Comparison of ENCODE assay signal across 1 cellular context in the genomic region with DNA sequence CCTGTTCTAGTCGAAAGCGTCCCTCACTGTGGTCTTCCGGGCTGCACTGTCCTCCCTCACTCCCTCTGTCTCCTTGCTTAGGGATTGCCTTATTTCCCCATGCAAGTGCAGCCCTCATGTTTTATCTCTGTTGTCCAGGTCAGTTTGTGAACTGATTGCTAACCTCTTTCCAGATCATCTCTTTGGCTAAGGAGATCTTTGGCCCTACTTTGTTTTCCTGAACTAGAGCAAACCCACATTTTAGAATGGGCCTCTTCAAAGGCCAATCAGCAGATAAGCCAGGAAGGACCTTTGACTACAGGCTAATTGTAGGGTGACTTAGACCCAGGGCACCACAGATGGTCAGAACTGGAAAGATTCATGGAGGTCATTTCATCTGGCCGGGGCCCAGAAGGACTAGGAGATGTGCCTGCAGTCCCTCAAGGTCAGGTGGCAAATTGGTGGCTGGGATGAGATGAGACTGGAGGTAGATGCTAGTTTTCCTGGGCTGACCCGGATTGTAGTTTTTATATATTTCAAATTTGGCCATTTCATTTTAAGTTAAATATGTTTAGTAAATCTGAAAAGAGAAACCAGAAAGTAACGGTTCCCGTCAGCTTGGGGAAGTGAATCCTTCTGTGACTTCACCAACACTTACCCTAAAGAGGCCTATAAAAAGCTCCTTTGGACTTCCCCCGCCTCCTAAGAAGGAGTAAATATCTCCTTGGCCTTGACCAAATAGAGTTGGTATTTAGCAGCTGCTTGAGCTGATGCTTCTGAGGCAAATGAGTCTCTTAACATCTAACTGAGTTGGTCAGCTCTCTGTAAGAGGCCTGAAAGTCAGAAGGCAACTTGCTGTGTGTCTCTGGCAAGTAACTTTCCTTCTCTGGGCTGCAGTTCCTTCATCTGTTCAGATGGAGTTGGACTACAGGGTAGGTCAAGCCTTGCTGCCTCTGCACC.
TF ChIP-seq lines count a peak whose summit lies in the region.

No MANE protein-coding gene starts in this region.

TF ChIP-seq in HepG2, 621 proteins besides CTCF, POLR2A, EP300 and RAD21 (continued from another document and continues in another):
- TF ChIP-seq, protein P1, sequence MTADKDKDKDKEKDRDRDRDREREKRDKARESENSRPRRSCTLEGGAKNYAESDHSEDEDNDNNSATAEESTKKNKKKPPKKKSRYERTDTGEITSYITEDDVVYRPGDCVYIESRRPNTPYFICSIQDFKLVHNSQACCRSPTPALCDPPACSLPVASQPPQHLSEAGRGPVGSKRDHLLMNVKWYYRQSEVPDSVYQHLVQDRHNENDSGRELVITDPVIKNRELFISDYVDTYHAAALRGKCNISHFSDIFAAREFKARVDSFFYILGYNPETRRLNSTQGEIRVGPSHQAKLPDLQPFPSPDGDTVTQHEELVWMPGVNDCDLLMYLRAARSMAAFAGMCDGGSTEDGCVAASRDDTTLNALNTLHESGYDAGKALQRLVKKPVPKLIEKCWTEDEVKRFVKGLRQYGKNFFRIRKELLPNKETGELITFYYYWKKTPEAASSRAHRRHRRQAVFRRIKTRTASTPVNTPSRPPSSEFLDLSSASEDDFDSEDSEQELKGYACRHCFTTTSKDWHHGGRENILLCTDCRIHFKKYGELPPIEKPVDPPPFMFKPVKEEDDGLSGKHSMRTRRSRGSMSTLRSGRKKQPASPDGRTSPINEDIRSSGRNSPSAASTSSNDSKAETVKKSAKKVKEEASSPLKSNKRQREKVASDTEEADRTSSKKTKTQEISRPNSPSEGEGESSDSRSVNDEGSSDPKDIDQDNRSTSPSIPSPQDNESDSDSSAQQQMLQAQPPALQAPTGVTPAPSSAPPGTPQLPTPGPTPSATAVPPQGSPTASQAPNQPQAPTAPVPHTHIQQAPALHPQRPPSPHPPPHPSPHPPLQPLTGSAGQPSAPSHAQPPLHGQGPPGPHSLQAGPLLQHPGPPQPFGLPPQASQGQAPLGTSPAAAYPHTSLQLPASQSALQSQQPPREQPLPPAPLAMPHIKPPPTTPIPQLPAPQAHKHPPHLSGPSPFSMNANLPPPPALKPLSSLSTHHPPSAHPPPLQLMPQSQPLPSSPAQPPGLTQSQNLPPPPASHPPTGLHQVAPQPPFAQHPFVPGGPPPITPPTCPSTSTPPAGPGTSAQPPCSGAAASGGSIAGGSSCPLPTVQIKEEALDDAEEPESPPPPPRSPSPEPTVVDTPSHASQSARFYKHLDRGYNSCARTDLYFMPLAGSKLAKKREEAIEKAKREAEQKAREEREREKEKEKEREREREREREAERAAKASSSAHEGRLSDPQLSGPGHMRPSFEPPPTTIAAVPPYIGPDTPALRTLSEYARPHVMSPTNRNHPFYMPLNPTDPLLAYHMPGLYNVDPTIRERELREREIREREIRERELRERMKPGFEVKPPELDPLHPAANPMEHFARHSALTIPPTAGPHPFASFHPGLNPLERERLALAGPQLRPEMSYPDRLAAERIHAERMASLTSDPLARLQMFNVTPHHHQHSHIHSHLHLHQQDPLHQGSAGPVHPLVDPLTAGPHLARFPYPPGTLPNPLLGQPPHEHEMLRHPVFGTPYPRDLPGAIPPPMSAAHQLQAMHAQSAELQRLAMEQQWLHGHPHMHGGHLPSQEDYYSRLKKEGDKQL (CRISPR knock-in tag; IDR thresholded peaks at IDR 0.05; ENCODE audit: low read depth): no peak
- TF ChIP-seq ZNF879 (CRISPR knock-in tag; IDR thresholded peaks at IDR 0.05): no peak
- TF ChIP-seq, protein P2, sequence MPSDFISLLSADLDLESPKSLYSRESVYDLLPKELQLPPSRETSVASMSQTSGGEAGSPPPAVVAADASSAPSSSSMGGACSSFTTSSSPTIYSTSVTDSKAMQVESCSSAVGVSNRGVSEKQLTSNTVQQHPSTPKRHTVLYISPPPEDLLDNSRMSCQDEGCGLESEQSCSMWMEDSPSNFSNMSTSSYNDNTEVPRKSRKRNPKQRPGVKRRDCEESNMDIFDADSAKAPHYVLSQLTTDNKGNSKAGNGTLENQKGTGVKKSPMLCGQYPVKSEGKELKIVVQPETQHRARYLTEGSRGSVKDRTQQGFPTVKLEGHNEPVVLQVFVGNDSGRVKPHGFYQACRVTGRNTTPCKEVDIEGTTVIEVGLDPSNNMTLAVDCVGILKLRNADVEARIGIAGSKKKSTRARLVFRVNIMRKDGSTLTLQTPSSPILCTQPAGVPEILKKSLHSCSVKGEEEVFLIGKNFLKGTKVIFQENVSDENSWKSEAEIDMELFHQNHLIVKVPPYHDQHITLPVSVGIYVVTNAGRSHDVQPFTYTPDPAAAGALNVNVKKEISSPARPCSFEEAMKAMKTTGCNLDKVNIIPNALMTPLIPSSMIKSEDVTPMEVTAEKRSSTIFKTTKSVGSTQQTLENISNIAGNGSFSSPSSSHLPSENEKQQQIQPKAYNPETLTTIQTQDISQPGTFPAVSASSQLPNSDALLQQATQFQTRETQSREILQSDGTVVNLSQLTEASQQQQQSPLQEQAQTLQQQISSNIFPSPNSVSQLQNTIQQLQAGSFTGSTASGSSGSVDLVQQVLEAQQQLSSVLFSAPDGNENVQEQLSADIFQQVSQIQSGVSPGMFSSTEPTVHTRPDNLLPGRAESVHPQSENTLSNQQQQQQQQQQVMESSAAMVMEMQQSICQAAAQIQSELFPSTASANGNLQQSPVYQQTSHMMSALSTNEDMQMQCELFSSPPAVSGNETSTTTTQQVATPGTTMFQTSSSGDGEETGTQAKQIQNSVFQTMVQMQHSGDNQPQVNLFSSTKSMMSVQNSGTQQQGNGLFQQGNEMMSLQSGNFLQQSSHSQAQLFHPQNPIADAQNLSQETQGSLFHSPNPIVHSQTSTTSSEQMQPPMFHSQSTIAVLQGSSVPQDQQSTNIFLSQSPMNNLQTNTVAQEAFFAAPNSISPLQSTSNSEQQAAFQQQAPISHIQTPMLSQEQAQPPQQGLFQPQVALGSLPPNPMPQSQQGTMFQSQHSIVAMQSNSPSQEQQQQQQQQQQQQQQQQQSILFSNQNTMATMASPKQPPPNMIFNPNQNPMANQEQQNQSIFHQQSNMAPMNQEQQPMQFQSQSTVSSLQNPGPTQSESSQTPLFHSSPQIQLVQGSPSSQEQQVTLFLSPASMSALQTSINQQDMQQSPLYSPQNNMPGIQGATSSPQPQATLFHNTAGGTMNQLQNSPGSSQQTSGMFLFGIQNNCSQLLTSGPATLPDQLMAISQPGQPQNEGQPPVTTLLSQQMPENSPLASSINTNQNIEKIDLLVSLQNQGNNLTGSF (CRISPR knock-in tag; IDR thresholded peaks at IDR 0.05): no peak
- peak; percentile 77; the same call in 1 of the 2 replicates for TF ChIP-seq ZNF557 (CRISPR knock-in tag; IDR thresholded peaks at IDR 0.05)
- no peak for TF ChIP-seq ZNF354B (CRISPR knock-in tag; IDR thresholded peaks at IDR 0.05)
- 0 out of 2 replicates have a peak, but pooled peaks have one; percentile 13 for TF ChIP-seq SMYD3 (CRISPR knock-in tag; IDR thresholded peaks at IDR 0.05)
- TF ChIP-seq ZNF17 (CRISPR knock-in tag; IDR thresholded peaks at IDR 0.05): no peak
- peak; percentile 75; the same call in 1 of the 2 replicates for TF ChIP-seq ARNTL (CRISPR knock-in tag; IDR thresholded peaks at IDR 0.05)
- peak; percentile 73; the same call in 1 of the 2 replicates for TF ChIP-seq ZNF878 (CRISPR knock-in tag; IDR thresholded peaks at IDR 0.05)
- TF ChIP-seq ZNF563 (CRISPR knock-in tag; IDR thresholded peaks at IDR 0.05): peak; percentile 56; the same call in 1 of the 2 replicates
- TF ChIP-seq MTA3 (CRISPR knock-in tag; IDR thresholded peaks at IDR 0.05): no peak
- no peak for TF ChIP-seq RFX3 (CRISPR knock-in tag; IDR thresholded peaks at IDR 0.05)
- no peak for TF ChIP-seq ZNF569 (CRISPR knock-in tag; IDR thresholded peaks at IDR 0.05; ENCODE audit: borderline replicate concordance)
- TF ChIP-seq, protein P3, sequence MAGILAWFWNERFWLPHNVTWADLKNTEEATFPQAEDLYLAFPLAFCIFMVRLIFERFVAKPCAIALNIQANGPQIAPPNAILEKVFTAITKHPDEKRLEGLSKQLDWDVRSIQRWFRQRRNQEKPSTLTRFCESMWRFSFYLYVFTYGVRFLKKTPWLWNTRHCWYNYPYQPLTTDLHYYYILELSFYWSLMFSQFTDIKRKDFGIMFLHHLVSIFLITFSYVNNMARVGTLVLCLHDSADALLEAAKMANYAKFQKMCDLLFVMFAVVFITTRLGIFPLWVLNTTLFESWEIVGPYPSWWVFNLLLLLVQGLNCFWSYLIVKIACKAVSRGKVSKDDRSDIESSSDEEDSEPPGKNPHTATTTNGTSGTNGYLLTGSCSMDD (CRISPR knock-in tag; IDR thresholded peaks at IDR 0.05): no peak
- TF ChIP-seq, protein P4, sequence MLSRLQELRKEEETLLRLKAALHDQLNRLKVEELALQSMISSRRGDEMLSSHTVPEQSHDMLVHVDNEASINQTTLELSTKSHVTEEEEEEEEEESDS (CRISPR knock-in tag; IDR thresholded peaks at IDR 0.05; ENCODE audit: borderline replicate concordance): no peak
- TF ChIP-seq, protein P5, sequence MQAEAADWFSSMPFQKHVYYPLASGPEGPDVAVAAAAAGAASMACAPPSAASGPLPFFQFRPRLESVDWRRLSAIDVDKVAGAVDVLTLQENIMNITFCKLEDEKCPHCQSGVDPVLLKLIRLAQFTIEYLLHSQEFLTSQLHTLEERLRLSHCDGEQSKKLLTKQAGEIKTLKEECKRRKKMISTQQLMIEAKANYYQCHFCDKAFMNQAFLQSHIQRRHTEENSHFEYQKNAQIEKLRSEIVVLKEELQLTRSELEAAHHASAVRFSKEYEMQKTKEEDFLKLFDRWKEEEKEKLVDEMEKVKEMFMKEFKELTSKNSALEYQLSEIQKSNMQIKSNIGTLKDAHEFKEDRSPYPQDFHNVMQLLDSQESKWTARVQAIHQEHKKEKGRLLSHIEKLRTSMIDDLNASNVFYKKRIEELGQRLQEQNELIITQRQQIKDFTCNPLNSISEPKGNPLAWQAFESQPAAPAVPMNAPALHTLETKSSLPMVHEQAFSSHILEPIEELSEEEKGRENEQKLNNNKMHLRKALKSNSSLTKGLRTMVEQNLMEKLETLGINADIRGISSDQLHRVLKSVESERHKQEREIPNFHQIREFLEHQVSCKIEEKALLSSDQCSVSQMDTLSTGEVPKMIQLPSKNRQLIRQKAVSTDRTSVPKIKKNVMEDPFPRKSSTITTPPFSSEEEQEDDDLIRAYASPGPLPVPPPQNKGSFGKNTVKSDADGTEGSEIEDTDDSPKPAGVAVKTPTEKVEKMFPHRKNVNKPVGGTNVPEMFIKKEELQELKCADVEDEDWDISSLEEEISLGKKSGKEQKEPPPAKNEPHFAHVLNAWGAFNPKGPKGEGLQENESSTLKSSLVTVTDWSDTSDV (CRISPR knock-in tag; IDR thresholded peaks at IDR 0.05): no peak
- TF ChIP-seq PHF8 (CRISPR knock-in tag; IDR thresholded peaks at IDR 0.05): no peak
- TF ChIP-seq, protein P6, sequence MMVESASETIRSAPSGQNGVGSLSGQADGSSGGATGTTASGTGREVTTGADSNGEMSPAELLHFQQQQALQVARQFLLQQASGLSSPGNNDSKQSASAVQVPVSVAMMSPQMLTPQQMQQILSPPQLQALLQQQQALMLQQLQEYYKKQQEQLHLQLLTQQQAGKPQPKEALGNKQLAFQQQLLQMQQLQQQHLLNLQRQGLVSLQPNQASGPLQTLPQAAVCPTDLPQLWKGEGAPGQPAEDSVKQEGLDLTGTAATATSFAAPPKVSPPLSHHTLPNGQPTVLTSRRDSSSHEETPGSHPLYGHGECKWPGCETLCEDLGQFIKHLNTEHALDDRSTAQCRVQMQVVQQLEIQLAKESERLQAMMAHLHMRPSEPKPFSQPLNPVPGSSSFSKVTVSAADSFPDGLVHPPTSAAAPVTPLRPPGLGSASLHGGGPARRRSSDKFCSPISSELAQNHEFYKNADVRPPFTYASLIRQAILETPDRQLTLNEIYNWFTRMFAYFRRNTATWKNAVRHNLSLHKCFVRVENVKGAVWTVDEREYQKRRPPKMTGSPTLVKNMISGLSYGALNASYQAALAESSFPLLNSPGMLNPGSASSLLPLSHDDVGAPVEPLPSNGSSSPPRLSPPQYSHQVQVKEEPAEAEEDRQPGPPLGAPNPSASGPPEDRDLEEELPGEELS (CRISPR knock-in tag; IDR thresholded peaks at IDR 0.05): peak; percentile 91
- TF ChIP-seq MTA1 (CRISPR knock-in tag; IDR thresholded peaks at IDR 0.05; ENCODE audit: borderline replicate concordance): 0 out of 2 replicates have a peak, but pooled peaks have one; percentile 48
- no peak for TF ChIP-seq MAFG (CRISPR knock-in tag; IDR thresholded peaks at IDR 0.05)
- TF ChIP-seq ZNF709 (CRISPR knock-in tag; IDR thresholded peaks at IDR 0.05): 0 out of 2 replicates have a peak, but pooled peaks have one; percentile 55
- no peak for TF ChIP-seq ZNF841 (CRISPR knock-in tag; IDR thresholded peaks at IDR 0.05; ENCODE audit: borderline replicate concordance)
- no peak; the same call in none of the 2 replicates for TF ChIP-seq KLF12 (CRISPR knock-in tag; IDR thresholded peaks at IDR 0.05; ENCODE audit: borderline replicate concordance)
- no peak for TF ChIP-seq LCORL (IDR thresholded peaks at IDR 0.05)
- TF ChIP-seq LCORL (CRISPR knock-in tag; IDR thresholded peaks at IDR 0.05): peak; percentile 95
- peak; percentile 70; the same call in 1 of the 2 replicates for TF ChIP-seq ETV5 (CRISPR knock-in tag; IDR thresholded peaks at IDR 0.05; ENCODE audit: borderline replicate concordance)
- no peak for TF ChIP-seq ARHGAP35 (CRISPR knock-in tag; IDR thresholded peaks at IDR 0.05; ENCODE audit: borderline replicate concordance)
- peak; percentile 25; the same call in 1 of the 2 replicates for TF ChIP-seq SOX13 (IDR thresholded peaks at IDR 0.05)
- TF ChIP-seq SOX13 (CRISPR knock-in tag; conservative IDR thresholded peaks at IDR 0.05 in 1 of 2, IDR thresholded peaks at IDR 0.05 in 1 of 2): peak in 1 of 2 experiments; percentile 95; a peak in 2 of 4 replicates
- 0 out of 2 replicates have a peak, but pooled peaks have one; percentile 30 for TF ChIP-seq AKAP8 (CRISPR knock-in tag; IDR thresholded peaks at IDR 0.05)
- peak; percentile 89; the same call in 1 of the 2 replicates for TF ChIP-seq TARDBP (CRISPR knock-in tag; IDR thresholded peaks at IDR 0.05)
- no peak for TF ChIP-seq NFE2L2 (IDR thresholded peaks at IDR 0.05; ENCODE audit: low read length)
- no peak for TF ChIP-seq ATF7 (IDR thresholded peaks at IDR 0.05)
- TF ChIP-seq ATF7 (CRISPR knock-in tag; IDR thresholded peaks at IDR 0.05): no peak; the same call in 1 of the 2 replicates
- TF ChIP-seq NONO (IDR thresholded peaks at IDR 0.05): no peak
- peak; percentile 79; the same call in 1 of the 2 replicates for TF ChIP-seq NONO (CRISPR knock-in tag; conservative IDR thresholded peaks at IDR 0.05)
